ENCODE assay signal across 9 cellular contexts in the genomic region with DNA sequence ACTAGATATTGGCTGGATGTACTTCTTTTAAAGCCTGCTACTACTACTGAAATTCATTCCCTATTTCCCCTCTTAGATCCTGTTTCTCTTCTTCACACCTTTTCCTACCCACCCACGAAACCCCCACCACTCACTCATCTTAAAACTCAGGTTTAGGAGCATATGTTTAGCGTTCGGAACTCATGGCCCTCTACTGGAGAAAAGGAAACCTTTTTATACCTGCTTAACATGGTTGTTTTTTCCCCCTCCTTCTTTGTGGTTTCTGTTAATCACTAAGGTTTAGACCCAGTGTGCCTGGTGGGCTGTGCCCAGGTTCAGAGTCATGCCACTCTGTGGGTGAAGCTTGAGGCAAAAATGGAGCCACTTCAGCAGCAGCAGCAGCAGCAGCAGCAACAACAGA. TPM values are rescaled to one million over a fixed set of nuclear protein-coding genes. Genes with fewer than 3 reads are reported as not detected.
DNase-seq lines count a peak whose midpoint lies in the region; ATAC-seq, FAIRE-seq and TF ChIP-seq lines count a peak whose summit lies in the region.
"Had no signal": no experiment of that assay in that cellular context is flagged by ENCODE, and none has a peak within 500 bp of the region (broad histone marks: within the 10 kb centered on the region; RNA-seq: fewer than 3 reads in every experiment).

No MANE protein-coding gene starts in this region.

- ATAC-seq in CD4-positive, alpha-beta T cell (ENCODE audit: poor library complexity) = no peak
- ATAC-seq in GM18505 (IDR thresholded peaks at IDR 0.05; ENCODE audit: unreplicated experiment) = no peak

- TF ChIP-seq CTCF in CD4-positive, alpha-beta T cell (IDR thresholded peaks at IDR 0.05) = peak; percentile 33
- peak; percentile 47 for TF ChIP-seq CTCF in KMS-11 (conservative IDR thresholded peaks at IDR 0.05; ENCODE audit: low read depth, low read length)
- TF ChIP-seq CTCF in keratinocyte (optimal IDR thresholded peaks at IDR 0.05 in 1 of 3, IDR thresholded peaks at IDR 0.05 in 1 of 3, conservative IDR thresholded peaks at IDR 0.05 in 1 of 3; ENCODE audit: extremely low read depth in 1 of 3, insufficient read depth in 2 of 3, low read length in 3 of 3) = peak in 2 of 3 experiments; percentile 14 to 37
- TF ChIP-seq CTCF in spleen (IDR thresholded peaks at IDR 0.05 in 8 of 11, conservative IDR thresholded peaks at IDR 0.05 in 3 of 11) = peak in 5 of 11 experiments; percentile 12 to 33 (median 20)

- POLR2A ChIA-PET in CD4-positive, alpha-beta T cell (lab: Charles Lee) = interaction anchor here (0.6 kb wide), 1 partner anchor 941 kb away, joined by 4 read pairs; no protein-coding TSS in a partner anchor

- H3K9ac ChIP-seq in KMS-11 = peak overlapping the region; percentile 85
- no peak overlapping the region for H3K9ac ChIP-seq in keratinocyte (ENCODE audit: control insufficient read depth, extremely low read depth, insufficient read depth, low read length)

- no peaks in the 10 kb centered on the region for H3K27me3 Mint-ChIP-seq in CD4-positive, alpha-beta T cell
- H3K27me3 Mint-ChIP-seq in activated T-cell treated with anti-CD3 and anti-CD28 coated beads, Interleukin-2, amount 50 U/mL, for 24 hours = no peaks in the 10 kb centered on the region

- H3K27me3 ChIP-seq in CD4-positive, alpha-beta T cell (ENCODE audit: control insufficient read depth, insufficient read depth, low read length) = no peaks in the 10 kb centered on the region
- H3K27me3 ChIP-seq in KMS-11 (ENCODE audit: insufficient read depth, low read depth) = no peaks in the 10 kb centered on the region
- no peaks in the 10 kb centered on the region for H3K27me3 ChIP-seq in keratinocyte (ENCODE audit: control insufficient read depth, extremely low read depth, insufficient read depth, low read length)
- H3K27me3 ChIP-seq in spleen (replicated peaks in 1 of 7) = no peaks in the 10 kb centered on the region

- no peak for FAIRE-seq in keratinocyte (lab: Jason Lieb, UNC)

- H3K4me1 ChIP-seq in KMS-11 (ENCODE audit: low read depth, poor library complexity, severe bottlenecking) = peaks cover 58% of the 10 kb centered on the region
- H3K4me1 ChIP-seq in keratinocyte (ENCODE audit: control insufficient read depth, extremely low read depth, insufficient read depth, low read length) = peaks cover 38% of the 10 kb centered on the region
- H3K4me1 ChIP-seq in spleen = peaks cover 36 to 91% (median 64%) of the 10 kb centered on the region in 6 donors

- peak overlapping the region; percentile 94 for H3K4me2 ChIP-seq in KMS-11
- H3K4me2 ChIP-seq in keratinocyte (ENCODE audit: control insufficient read depth, extremely low read depth, insufficient read depth, low read depth, low read length) = no peak overlapping the region

- H3K36me3 ChIP-seq in KMS-11 (ENCODE audit: insufficient read depth) = peaks cover 2% of the 10 kb centered on the region; the same call in 1 of the 2 replicates
- peaks cover 0 to 4% of the 10 kb centered on the region in 2 experiments for H3K36me3 ChIP-seq in keratinocyte (ENCODE audit: control insufficient read depth in 2 of 2, extremely low read depth in 1 of 2, insufficient read depth in 2 of 2, low read length in 2 of 2)
- peaks cover 0 to 30% (median 3%) of the 10 kb centered on the region in 6 donors for H3K36me3 ChIP-seq in spleen

- H3K27ac Mint-ChIP-seq in CD4-positive, alpha-beta T cell = peak overlapping the region; percentile 91
- peak overlapping the region; percentile 87 for H3K27ac Mint-ChIP-seq in activated T-cell treated with anti-CD3 and anti-CD28 coated beads, Interleukin-2, amount 50 U/mL, for 24 hours

- H3K4me3 Mint-ChIP-seq in CD4-positive, alpha-beta T cell = peak overlapping the region; percentile 86
- peak overlapping the region; percentile 90 for H3K4me3 Mint-ChIP-seq in activated T-cell treated with anti-CD3 and anti-CD28 coated beads, Interleukin-2, amount 50 U/mL, for 24 hours

- H3K9me1 ChIP-seq in keratinocyte (ENCODE audit: control insufficient read depth, extremely low read depth, insufficient read depth, low read length) = no peaks in the 10 kb centered on the region

- H3K27ac ChIP-seq in CD4-positive, alpha-beta T cell (ENCODE audit: low read depth, low read length) = no peak overlapping the region
- H3K27ac ChIP-seq in KMS-11 = peak overlapping the region; percentile 79
- no peak overlapping the region for H3K27ac ChIP-seq in keratinocyte (ENCODE audit: control insufficient read depth, insufficient read depth, low read length)
- peak overlapping the region in 1 of 8 donors; percentile 29 for H3K27ac ChIP-seq in spleen
- H3K27ac ChIP-seq: SK-N-MC had no signal

- no peak overlapping the region for H3K4me3 ChIP-seq in KMS-11 (IDR thresholded peaks at IDR 0.05; ENCODE audit: insufficient read depth, low read depth, low read length)
- no peak overlapping the region for H3K4me3 ChIP-seq in keratinocyte (ENCODE audit: control insufficient read depth in 2 of 3, extremely low read depth in 1 of 3, insufficient read depth in 2 of 3, low read depth in 1 of 3, low read length in 3 of 3)
- H3K4me3 ChIP-seq in spleen = peak overlapping the region in 1 of 8 donors; percentile 79
- H3K4me3 ChIP-seq: SK-N-MC had no signal

- no peaks in the 10 kb centered on the region for H3K9me3 ChIP-seq in CD4-positive, alpha-beta T cell (ENCODE audit: control insufficient read depth, low read length)
- H3K9me3 ChIP-seq in keratinocyte (ENCODE audit: control insufficient read depth, low read depth, low read length) (no peaks in the 10 kb centered on the region), spleen (no peaks in the 10 kb centered on the region)

- H2AFZ ChIP-seq in KMS-11 (ENCODE audit: low read depth) = no peak overlapping the region
- H2AFZ ChIP-seq in keratinocyte (ENCODE audit: control insufficient read depth, low read length) = no peak overlapping the region

- peaks cover 61% of the 10 kb centered on the region for H3K36me3 Mint-ChIP-seq in CD4-positive, alpha-beta T cell (ENCODE audit: low read depth)
- H3K36me3 Mint-ChIP-seq in activated T-cell treated with anti-CD3 and anti-CD28 coated beads, Interleukin-2, amount 50 U/mL, for 24 hours (ENCODE audit: low read depth) = peaks cover 64% of the 10 kb centered on the region

- H4K20me1 ChIP-seq in KMS-11 (ENCODE audit: insufficient read depth) (no peaks in the 10 kb centered on the region), keratinocyte (ENCODE audit: control insufficient read depth, extremely low read depth, insufficient read depth, low read length) (peaks cover 16% of the 10 kb centered on the region)

- dilution Hi-C loops in keratinocyte (cut with MboI; ENCODE audit: extremely low pct_ligation_motif_present, low sequenced_read_pairs) = no loop called here

- 22 to 41% (median 28%) methylated on average over 3 of the region's 3 CpGs for WGBS in spleen, 5 donors

- DNase-seq in CD4-positive, alpha-beta T cell = peak in 4 of 10 experiments; percentile 9 to 40 (median 14)
- DNase-seq in activated T-cell treated with anti-CD3 and anti-CD28 coated beads, Interleukin-2, amount 50 U/mL, for 24 hours = peak; percentile 42
- DNase-seq in keratinocyte (ENCODE audit: low read depth, low spot score) (no peak), spleen (no peak), HK-2 (ENCODE audit: unreplicated experiment) (no peak), NCI-H774 (lab: John Stamatoyannopoulos, UW) (no peak)

- peaks cover 77% of the 10 kb centered on the region for H3K4me1 Mint-ChIP-seq in CD4-positive, alpha-beta T cell (ENCODE audit: low read depth)
- H3K4me1 Mint-ChIP-seq in activated T-cell treated with anti-CD3 and anti-CD28 coated beads, Interleukin-2, amount 50 U/mL, for 24 hours (ENCODE audit: low read depth) = peaks cover 72% of the 10 kb centered on the region

- no peaks in the 10 kb centered on the region for H3K9me3 Mint-ChIP-seq in CD4-positive, alpha-beta T cell
- H3K9me3 Mint-ChIP-seq in activated T-cell treated with anti-CD3 and anti-CD28 coated beads, Interleukin-2, amount 50 U/mL, for 24 hours = no peaks in the 10 kb centered on the region

- CTCF ChIA-PET in CD4-positive, alpha-beta T cell (lab: Charles Lee) = interaction anchor here (1.9 kb wide), 1 partner anchor 161 kb away, joined by 4 read pairs; no protein-coding TSS in a partner anchor

- intact Hi-C loops in CD4-positive, alpha-beta T cell (cut with DNase I, micrococcal nuclease) = loop anchor here (2.0 to 10.0 kb wide), 14 partner anchors 49 to 1101 kb away; partner anchors contain the start of genes COX5A (in 1 of the 2), CSK (in 1 of the 2), EDC3 (in 1 of the 2) and IMP3 (in 1 of the 2)
- intact Hi-C loops in spleen (cut with DNase I; ENCODE audit: low total_unique reads) = loop anchor here (10.0 kb wide), 1 partner anchor 71 kb away; the partner anchor contains the start of gene CLK3

- H3K79me2 ChIP-seq in KMS-11 (ENCODE audit: insufficient read depth, low read depth) = peaks cover 72% of the 10 kb centered on the region
- peaks cover 17% of the 10 kb centered on the region for H3K79me2 ChIP-seq in keratinocyte (ENCODE audit: control insufficient read depth, insufficient read depth, low read length)

- TF ChIP-seq POLR2A in spleen (IDR thresholded peaks at IDR 0.05) (no peak), GM18505 (IDR thresholded peaks at IDR 0.05; ENCODE audit: borderline replicate concordance, extremely low read depth, insufficient read depth, insufficient read length) (no peak)

RNA-seq across cellular contexts. Expression of gene ARID3B, which starts 2.6 kb away (rescaled TPM):
- total RNA-seq in CD4-positive, alpha-beta T cell = 10 to 100 TPM; 25.0 to 27.9 TPM
- polyA plus RNA-seq in keratinocyte (3.6 to 3.7 TPM (median 3.6 TPM) in 3 replicates), spleen (1 to 10 TPM; 3.5 to 7.8 (median 4.7) TPM)
- polyA plus RNA-seq in keratinocyte (2011; ENCODE audit: low read depth) = 2.6 TPM
- 1.6 and 1.9 TPM in 2 replicates for polyA plus RNA-seq in keratinocyte (2011; cell fraction: cytosol; rRNA removed)
- 9.3 and 11.9 TPM in 2 replicates for polyA plus RNA-seq in keratinocyte (2011; cell fraction: nucleus; rRNA removed)
- polyA plus RNA-seq in keratinocyte (2012; ENCODE audit: low replicate concordance) = 2.8 and 3.5 TPM in 2 replicates
- polyA minus RNA-seq in keratinocyte = 5.2 to 6.6 TPM (median 6.3 TPM) in 3 replicates
- polyA minus RNA-seq in keratinocyte (2011; cell fraction: cytosol; rRNA and poly(A)+ RNA removed) = 4.4 TPM
- 4.5 and 10.6 TPM in 2 replicates for polyA minus RNA-seq in keratinocyte (2011; cell fraction: nucleus; rRNA and poly(A)+ RNA removed)
- 10 to 100 TPM; 14.5 to 25.2 (median 16.3) TPM for total RNA-seq in spleen
